ENCODE assay signal across 22 cellular contexts in genomic region chr1:166676981-166677380, GRCh38.
A peak's percentile ranks its signal among the peaks of the same experiment; 100 is the strongest.
DNase-seq lines count a peak whose midpoint lies in the region; ATAC-seq and TF ChIP-seq lines count a peak whose summit lies in the region.
"Had no signal": no experiment of that assay in that cellular context is flagged by ENCODE, and none has a peak within 500 bp of the region (broad histone marks: within the 10 kb centered on the region; RNA-seq: fewer than 3 reads in every experiment).

No MANE protein-coding gene starts in this region.

- peaks cover 2 to 10% (median 4%) of the 10 kb centered on the region in 3 donors for H3K27me3 Mint-ChIP-seq in CD14-positive monocyte (ENCODE audit: low read depth in 3 of 3)
- H3K27me3 Mint-ChIP-seq: B cell had no signal

- H3K4me3 Mint-ChIP-seq in CD14-positive monocyte, result no peak overlapping the region
- H3K4me3 Mint-ChIP-seq: B cell; CD4-positive, CD25-positive, alpha-beta regulatory T cell; HFFc6 had no signal

- no peaks in the 10 kb centered on the region for H3K9me2 ChIP-seq in PC-3 (replicated peaks; ENCODE audit: low read length)

- POLR2A ChIA-PET in PC-3 (lab: Charles Lee; ENCODE audit: unreplicated experiment), result no interaction called here

- H3K27ac ChIP-seq in KMS-11, result no peak overlapping the region
- H3K27ac ChIP-seq in PC-3 (ENCODE audit: low read length), result no peak overlapping the region
- H3K27ac ChIP-seq: A549 had no signal

- H3K9me3 ChIP-seq in PC-3 (ENCODE audit: low read length), result no peaks in the 10 kb centered on the region
- H3K9me3 ChIP-seq: A549 had no signal

- DNase-seq in GM12864 (ENCODE audit: low read depth) (no peak), PC-3 (no peak), retinal pigment epithelial cell (ENCODE audit: low read depth) (no peak), CD14-positive monocyte (ENCODE audit: low spot score) (no peak), NCI-H146 treated with DMSO at 0.1 percent for 48 hours (lab: John Stamatoyannopoulos, UW; ENCODE audit: unreplicated experiment) (no peak)
- DNase-seq: CD4-positive, CD25-positive, alpha-beta regulatory T cell; COR-L47; DMS 273 treated with DMSO at 0.1 percent for 48 hours; DMS79 treated with DMSO at 0.1 percent for 48 hours; HFFc6; KBM-7; NCI-H1694 treated with DMSO at 0.1 percent for 48 hours; NCI-H2081 treated with DMSO at 0.1 percent for 48 hours; NCI-H446; NCI-H526 treated with DMSO at 0.1 percent for 48 hours; Right ventricle myocardium superior; T-helper 9 cell had no signal

- no peak overlapping the region for H3K27ac Mint-ChIP-seq in CD14-positive monocyte
- H3K27ac Mint-ChIP-seq: B cell; CD4-positive, CD25-positive, alpha-beta regulatory T cell; HFFc6 had no signal

- peaks cover 0 to 2% (median 0%) of the 10 kb centered on the region in 7 donors for H3K9me3 Mint-ChIP-seq in CD14-positive monocyte
- H3K9me3 Mint-ChIP-seq: CD4-positive, CD25-positive, alpha-beta regulatory T cell had no signal

- no peak overlapping the region for H3K9ac ChIP-seq in KMS-11
- no peak overlapping the region for H3K9ac ChIP-seq in PC-3 (ENCODE audit: low read length)

- H3K36me3 ChIP-seq in KMS-11 (ENCODE audit: insufficient read depth) (no peaks in the 10 kb centered on the region), PC-3 (ENCODE audit: low read depth, low read length) (no peaks in the 10 kb centered on the region)

- H3K4me2 ChIP-seq in KMS-11 (no peak overlapping the region), PC-3 (ENCODE audit: low read length) (no peak overlapping the region)
- H3K4me2 ChIP-seq: A549 had no signal

- peaks cover 7% of the 10 kb centered on the region for H3K4me1 Mint-ChIP-seq in CD14-positive monocyte

- ATAC-seq in PC-3 (no peak), HG02571 (IDR thresholded peaks at IDR 0.05; ENCODE audit: unreplicated experiment) (no peak)
- ATAC-seq: A549, HepG2 had no signal

- H2AFZ ChIP-seq in KMS-11 (ENCODE audit: low read depth) (no peak overlapping the region), PC-3 (ENCODE audit: low read length) (no peak overlapping the region)

- H3K36me3 Mint-ChIP-seq in CD14-positive monocyte, result no peaks in the 10 kb centered on the region
- H3K36me3 Mint-ChIP-seq: CD4-positive, CD25-positive, alpha-beta regulatory T cell had no signal

- no peaks in the 10 kb centered on the region for H3K79me2 ChIP-seq in KMS-11 (ENCODE audit: insufficient read depth, low read depth)
- no peaks in the 10 kb centered on the region for H3K79me2 ChIP-seq in PC-3 (ENCODE audit: low read length)

- intact Hi-C loops in PC-3 (cut with micrococcal nuclease) (no loop called here), CD14-positive monocyte (cut with micrococcal nuclease) (no loop called here)

- no peaks in the 10 kb centered on the region for H3F3A ChIP-seq in PC-3 (ENCODE audit: low read length, unreplicated experiment)

- CTCF ChIA-PET in PC-3 (lab: Charles Lee), result no interaction called here

- H3K4me3 ChIP-seq in GM12864 (ENCODE audit: low read depth, low read length), result no peak overlapping the region
- no peak overlapping the region for H3K4me3 ChIP-seq in KMS-11 (IDR thresholded peaks at IDR 0.05; ENCODE audit: insufficient read depth, low read depth, low read length)
- H3K4me3 ChIP-seq in PC-3 (ENCODE audit: low read length), result no peak overlapping the region
- no peak overlapping the region for H3K4me3 ChIP-seq in retinal pigment epithelial cell (ENCODE audit: low read length)
- H3K4me3 ChIP-seq: A549 had no signal

- no peaks in the 10 kb centered on the region for H3K27me3 ChIP-seq in KMS-11 (ENCODE audit: insufficient read depth, low read depth)
- H3K27me3 ChIP-seq in PC-3 (ENCODE audit: low read length), result peaks cover 21% of the 10 kb centered on the region

- H4K20me1 ChIP-seq in KMS-11 (ENCODE audit: insufficient read depth) (no peaks in the 10 kb centered on the region), PC-3 (ENCODE audit: low read length) (no peaks in the 10 kb centered on the region)

- no TSS peak for BruUV-seq in PC-3 (replicated peaks; lab: Mats Ljungman, UMichigan)

- TF ChIP-seq CTCF in GM12864 (IDR thresholded peaks at IDR 0.05; ENCODE audit: low read depth, low read length, missing control alignments), result peak; percentile 8
- peak; percentile 41; the same call in 1 of the 2 replicates for TF ChIP-seq CTCF in KMS-11 (conservative IDR thresholded peaks at IDR 0.05; ENCODE audit: low read depth, low read length)
- peak; percentile 29; the same call in 1 of the 2 replicates for TF ChIP-seq CTCF in PC-3 (conservative IDR thresholded peaks at IDR 0.05; ENCODE audit: low read depth, low read length)
- peak; percentile 24 for TF ChIP-seq CTCF in retinal pigment epithelial cell (conservative IDR thresholded peaks at IDR 0.05; ENCODE audit: low read depth, low read length)
- no peak for TF ChIP-seq CTCF in CD14-positive monocyte (IDR thresholded peaks at IDR 0.05)

- H3K4me1 ChIP-seq in KMS-11 (ENCODE audit: low read depth, poor library complexity, severe bottlenecking), result peaks cover 14% of the 10 kb centered on the region
- no peaks in the 10 kb centered on the region for H3K4me1 ChIP-seq in PC-3 (ENCODE audit: insufficient read depth, low read length)
